In genomic region chr15:40357723-40358491, GRCh38 we compare ENCODE assay signal across 1 cellular context.
A peak's percentile ranks its signal among the peaks of the same experiment; 100 is the strongest.
TF ChIP-seq lines count a peak whose summit lies in the region.

Gene DISP2 (plus strand): TSS chr15:40358219. CDS start chr15:40358322, 103 bp downstream.

TF ChIP-seq in HepG2, 621 proteins besides CTCF, POLR2A, EP300 and RAD21 (continued from another document):
- TF ChIP-seq, protein P1, sequence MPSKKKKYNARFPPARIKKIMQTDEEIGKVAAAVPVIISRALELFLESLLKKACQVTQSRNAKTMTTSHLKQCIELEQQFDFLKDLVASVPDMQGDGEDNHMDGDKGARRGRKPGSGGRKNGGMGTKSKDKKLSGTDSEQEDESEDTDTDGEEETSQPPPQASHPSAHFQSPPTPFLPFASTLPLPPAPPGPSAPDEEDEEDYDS (CRISPR knock-in tag; IDR thresholded peaks at IDR 0.05): 0 out of 2 replicates have a peak, but pooled peaks have one; percentile 21
- TF ChIP-seq RFXAP (CRISPR knock-in tag; IDR thresholded peaks at IDR 0.05; ENCODE audit: borderline replicate concordance): peak; percentile 89
- 0 out of 2 replicates have a peak, but pooled peaks have one; percentile 36 for TF ChIP-seq ATF2 (CRISPR knock-in tag; IDR thresholded peaks at IDR 0.05)
- TF ChIP-seq TBX2 (CRISPR knock-in tag; IDR thresholded peaks at IDR 0.05; ENCODE audit: borderline replicate concordance): peak; percentile 47; the same call in 1 of the 2 replicates
- TF ChIP-seq, protein P2, sequence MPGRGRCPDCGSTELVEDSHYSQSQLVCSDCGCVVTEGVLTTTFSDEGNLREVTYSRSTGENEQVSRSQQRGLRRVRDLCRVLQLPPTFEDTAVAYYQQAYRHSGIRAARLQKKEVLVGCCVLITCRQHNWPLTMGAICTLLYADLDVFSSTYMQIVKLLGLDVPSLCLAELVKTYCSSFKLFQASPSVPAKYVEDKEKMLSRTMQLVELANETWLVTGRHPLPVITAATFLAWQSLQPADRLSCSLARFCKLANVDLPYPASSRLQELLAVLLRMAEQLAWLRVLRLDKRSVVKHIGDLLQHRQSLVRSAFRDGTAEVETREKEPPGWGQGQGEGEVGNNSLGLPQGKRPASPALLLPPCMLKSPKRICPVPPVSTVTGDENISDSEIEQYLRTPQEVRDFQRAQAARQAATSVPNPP (CRISPR knock-in tag; IDR thresholded peaks at IDR 0.05): no peak
- TF ChIP-seq, protein P3, sequence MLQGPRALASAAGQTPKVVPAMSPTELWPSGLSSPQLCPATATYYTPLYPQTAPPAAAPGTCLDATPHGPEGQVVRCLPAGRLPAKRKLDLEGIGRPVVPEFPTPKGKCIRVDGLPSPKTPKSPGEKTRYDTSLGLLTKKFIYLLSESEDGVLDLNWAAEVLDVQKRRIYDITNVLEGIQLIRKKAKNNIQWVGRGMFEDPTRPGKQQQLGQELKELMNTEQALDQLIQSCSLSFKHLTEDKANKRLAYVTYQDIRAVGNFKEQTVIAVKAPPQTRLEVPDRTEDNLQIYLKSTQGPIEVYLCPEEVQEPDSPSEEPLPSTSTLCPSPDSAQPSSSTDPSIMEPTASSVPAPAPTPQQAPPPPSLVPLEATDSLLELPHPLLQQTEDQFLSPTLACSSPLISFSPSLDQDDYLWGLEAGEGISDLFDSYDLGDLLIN (CRISPR knock-in tag; IDR thresholded peaks at IDR 0.05; ENCODE audit: borderline replicate concordance): no peak
- no peak for TF ChIP-seq FLYWCH1 (CRISPR knock-in tag; IDR thresholded peaks at IDR 0.05)
- 0 out of 2 replicates have a peak, but pooled peaks have one; percentile 48 for TF ChIP-seq ZBTB44 (CRISPR knock-in tag; IDR thresholded peaks at IDR 0.05)
- TF ChIP-seq ZNF768 (CRISPR knock-in tag; IDR thresholded peaks at IDR 0.05): peak; percentile 54; the same call in 1 of the 2 replicates
- no peak for TF ChIP-seq ZNF530 (CRISPR knock-in tag; IDR thresholded peaks at IDR 0.05; ENCODE audit: low read depth)
- TF ChIP-seq ZNF136 (CRISPR knock-in tag; IDR thresholded peaks at IDR 0.05; ENCODE audit: low read depth): no peak
- no peak for TF ChIP-seq ZNF496 (CRISPR knock-in tag; IDR thresholded peaks at IDR 0.05; ENCODE audit: insufficient replicate concordance)
- 0 out of 2 replicates have a peak, but pooled peaks have one; percentile 77 for TF ChIP-seq SAFB2 (CRISPR knock-in tag; IDR thresholded peaks at IDR 0.05; ENCODE audit: borderline replicate concordance, low read depth)
- 0 out of 2 replicates have a peak, but pooled peaks have one; percentile 25 for TF ChIP-seq LBX2 (CRISPR knock-in tag; IDR thresholded peaks at IDR 0.05; ENCODE audit: borderline replicate concordance)
- TF ChIP-seq ZNF564 (CRISPR knock-in tag; IDR thresholded peaks at IDR 0.05): peak; percentile 69; the same call in 1 of the 2 replicates
- TF ChIP-seq ZNF234 (CRISPR knock-in tag; conservative IDR thresholded peaks at IDR 0.05): no peak
- peak; percentile 54; the same call in 1 of the 2 replicates for TF ChIP-seq ZNF225 (CRISPR knock-in tag; IDR thresholded peaks at IDR 0.05)
- TF ChIP-seq HDAC1 (CRISPR knock-in tag; IDR thresholded peaks at IDR 0.05): 0 out of 2 replicates have a peak, but pooled peaks have one; percentile 46
- TF ChIP-seq NFYB (CRISPR knock-in tag; IDR thresholded peaks at IDR 0.05): peak; percentile 63
- no peak for TF ChIP-seq NONO (IDR thresholded peaks at IDR 0.05)
- no peak for TF ChIP-seq NONO (CRISPR knock-in tag; conservative IDR thresholded peaks at IDR 0.05)
- TF ChIP-seq CREBL2 (CRISPR knock-in tag; IDR thresholded peaks at IDR 0.05; ENCODE audit: borderline replicate concordance): no peak
- peak; percentile 67; the same call in 1 of the 2 replicates for TF ChIP-seq FOXC1 (CRISPR knock-in tag; IDR thresholded peaks at IDR 0.05; ENCODE audit: borderline replicate concordance)
- 0 out of 2 replicates have a peak, but pooled peaks have one; percentile 14 for TF ChIP-seq DNMT1 (CRISPR knock-in tag; IDR thresholded peaks at IDR 0.05)
TF ChIP-seq in HepG2: peak in this region for 99.
